ENCODE assay signal across 24 cellular contexts in the genomic region with DNA sequence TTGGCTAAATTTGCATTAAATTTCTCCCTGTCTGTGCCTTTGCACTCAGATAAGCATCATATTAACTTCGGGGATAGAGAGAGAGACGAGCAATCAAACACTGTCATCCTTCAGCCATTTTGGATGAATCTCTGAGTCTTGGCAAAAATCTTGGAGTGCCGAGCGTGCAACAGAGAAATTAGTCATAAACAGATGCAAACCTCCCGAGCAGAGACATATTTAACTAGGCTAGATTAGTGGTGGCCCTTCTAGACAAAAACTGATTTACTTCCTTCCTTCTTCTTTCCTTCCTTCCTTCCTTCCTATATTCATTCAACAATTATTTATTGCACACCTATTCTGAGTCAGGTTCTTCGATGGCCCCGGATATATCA.
A peak's percentile ranks its signal among the peaks of the same experiment; 100 is the strongest.
DNase-seq lines count a peak whose midpoint lies in the region; TF ChIP-seq lines count a peak whose summit lies in the region.
"Had no signal": no experiment of that assay in that cellular context is flagged by ENCODE, and none has a peak within 500 bp of the region (broad histone marks: within the 10 kb centered on the region; RNA-seq: fewer than 3 reads in every experiment).

No MANE protein-coding gene starts in this region.

- no peak overlapping the region for H4K8ac ChIP-seq in neuronal stem cell (ENCODE audit: low read depth, low read length)

- H2BK15ac ChIP-seq in neuronal stem cell (ENCODE audit: low read length) = no peak overlapping the region

- H4K91ac ChIP-seq in neuronal stem cell (ENCODE audit: low read depth, low read length, poor library complexity) = no peak overlapping the region

- no peaks in the 10 kb centered on the region for H3K27me3 Mint-ChIP-seq in endodermal cell (ENCODE audit: insufficient read depth)
- peaks cover 2 to 7% (median 4%) of the 10 kb centered on the region in 3 donors for H3K27me3 Mint-ChIP-seq in immature natural killer cell (ENCODE audit: low read depth in 3 of 3)

- peak overlapping the region; percentile 37 for H2AFZ ChIP-seq in neuronal stem cell (ENCODE audit: low read length)

- no peak overlapping the region for H3K27ac ChIP-seq in BLaER1
- peak overlapping the region; percentile 94 for H3K27ac ChIP-seq in endodermal cell (ENCODE audit: low read depth, low read length)
- H3K27ac ChIP-seq in neuronal stem cell (replicated peaks; ENCODE audit: low read length) = no peak overlapping the region
- H3K27ac ChIP-seq: right atrium auricular region had no signal

- WGBS in endodermal cell (ENCODE audit: insufficient coverage in 1 of 2, insufficient read length in 1 of 2), 2 experiments = 93 to 96% methylated on average over 5 to 7 of the region's 7 CpGs
- no CpG with 5 or more reads among the region's 7 CpGs for WGBS in neuronal stem cell (ENCODE audit: extremely low coverage in 2 of 2, insufficient read length in 2 of 2, insufficient replicate concordance in 1 of 2), 2 donors

- H2BK5ac ChIP-seq in neuronal stem cell (ENCODE audit: low read length) = no peak overlapping the region

- H3K4me2 ChIP-seq in BLaER1 = peak overlapping the region; percentile 76
- no peak overlapping the region for H3K4me2 ChIP-seq in neuronal stem cell (ENCODE audit: insufficient read depth, low read length, poor library complexity, severe bottlenecking)
- H3K4me2 ChIP-seq: SK-N-SH had no signal

- no peak overlapping the region for H3K4me3 Mint-ChIP-seq in endodermal cell
- H3K4me3 Mint-ChIP-seq in immature natural killer cell = no peak overlapping the region
- H3K4me3 Mint-ChIP-seq: CD4-positive, alpha-beta T cell had no signal

- H3K4me1 Mint-ChIP-seq in endodermal cell (no peaks in the 10 kb centered on the region), immature natural killer cell (no peaks in the 10 kb centered on the region)
- H3K4me1 Mint-ChIP-seq: brain had no signal

- no peak for TF ChIP-seq CTCF in endodermal cell (conservative IDR thresholded peaks at IDR 0.05)

- H3K4me1 ChIP-seq in BLaER1 = peaks cover 73% of the 10 kb centered on the region
- H3K4me1 ChIP-seq in endodermal cell (ENCODE audit: control insufficient read depth, insufficient read depth, low read length) = no peaks in the 10 kb centered on the region
- H3K4me1 ChIP-seq in neuronal stem cell (ENCODE audit: control insufficient read depth in 2 of 2, insufficient read depth in 1 of 2, low read depth in 1 of 2, low read length in 2 of 2) = peaks cover 11 to 18% of the 10 kb centered on the region in 2 donors

- H3K14ac ChIP-seq in neuronal stem cell (ENCODE audit: low read length) = no peak overlapping the region

- DNase-seq in HCEC 1CT (peak; percentile 52), endodermal cell (no peak), neuronal stem cell (ENCODE audit: low spot score) (no peak), immature natural killer cell (no peak), dermis blood vessel endothelial cell (no peak), SKM-1 (lab: John Stamatoyannopoulos, UW; ENCODE audit: unreplicated experiment) (no peak), amygdala (lab: John Stamatoyannopoulos, UW) (no peak)
- DNase-seq: ACHN; activated CD4-positive, alpha-beta T cell treated with anti-CD3 and anti-CD28 coated beads for 4 hours; activated CD8-positive, alpha-beta memory T cell treated with anti-CD3 and anti-CD28 coated beads for 24 hours; activated gamma-delta T cell treated with Interleukin-2 at 50 U/mL for 16 hours; activated T-cell treated with anti-CD3 and anti-CD28 coated beads, Interleukin-2, amount 50 U/mL, for 1 hour; CD4-positive, alpha-beta T cell; mesendoderm; NCI-H1105 treated with DMSO at 0.1 percent for 48 hours; NCI-H2081; NCI-H345; NCI-H748 treated with DMSO at 0.1 percent for 48 hours; SK-N-SH; stimulated activated naive CD4-positive, alpha-beta T cell treated with Interleukin-2 at 50 U/mL for 16 hours had no signal

- H3K36me3 ChIP-seq in BLaER1 (no peaks in the 10 kb centered on the region), endodermal cell (ENCODE audit: control insufficient read depth, insufficient read depth, low read length) (no peaks in the 10 kb centered on the region), neuronal stem cell (replicated peaks in 1 of 2; ENCODE audit: control insufficient read depth in 2 of 2, insufficient read depth in 2 of 2, low read length in 2 of 2) (no peaks in the 10 kb centered on the region)
- H3K36me3 ChIP-seq: right atrium auricular region, thyroid gland had no signal

- H3K4ac ChIP-seq in neuronal stem cell (ENCODE audit: low read length) = no peak overlapping the region

- no peak overlapping the region for H2BK12ac ChIP-seq in neuronal stem cell (ENCODE audit: low read length)

- H3K36me3 Mint-ChIP-seq in endodermal cell (ENCODE audit: low read depth) = no peaks in the 10 kb centered on the region
- no peaks in the 10 kb centered on the region for H3K36me3 Mint-ChIP-seq in immature natural killer cell
- H3K36me3 Mint-ChIP-seq: brain had no signal

- H3K9me3 Mint-ChIP-seq in endodermal cell (no peaks in the 10 kb centered on the region), immature natural killer cell (no peaks in the 10 kb centered on the region)
- H3K9me3 Mint-ChIP-seq: brain; CD4-positive, alpha-beta T cell had no signal

- no peaks in the 10 kb centered on the region for H3K9me3 ChIP-seq in BLaER1
- no peaks in the 10 kb centered on the region for H3K9me3 ChIP-seq in endodermal cell (ENCODE audit: control insufficient read depth, low read length)
- no peaks in the 10 kb centered on the region for H3K9me3 ChIP-seq in neuronal stem cell (replicated peaks in 1 of 2; ENCODE audit: control insufficient read depth in 2 of 2, insufficient read depth in 1 of 2, low read depth in 1 of 2, low read length in 2 of 2)
- H3K9me3 ChIP-seq: right atrium auricular region, SK-N-SH, thyroid gland had no signal

- H3K4me3 ChIP-seq in BLaER1 (no peak overlapping the region), endodermal cell (ENCODE audit: low read length) (no peak overlapping the region), neuronal stem cell (ENCODE audit: low read length in 2 of 2) (no peak overlapping the region)
- H3K4me3 ChIP-seq: thyroid gland had no signal

- H3K27me3 ChIP-seq in BLaER1 = no peaks in the 10 kb centered on the region
- H3K27me3 ChIP-seq in endodermal cell (ENCODE audit: control insufficient read depth, insufficient read depth, low read length, poor library complexity, severe bottlenecking) = peaks cover 23% of the 10 kb centered on the region
- no peaks in the 10 kb centered on the region for H3K27me3 ChIP-seq in neuronal stem cell (ENCODE audit: control insufficient read depth in 3 of 3, insufficient read depth in 3 of 3, low read depth in 1 of 3, low read length in 3 of 3)
- H3K27me3 ChIP-seq: right atrium auricular region, thyroid gland had no signal

- no peak overlapping the region for H3K18ac ChIP-seq in neuronal stem cell (ENCODE audit: low read length)

- H3K23ac ChIP-seq in neuronal stem cell (ENCODE audit: low read depth, low read length, poor library complexity) = no peak overlapping the region

- H3K79me1 ChIP-seq in neuronal stem cell (ENCODE audit: low read depth, low read length) = no peaks in the 10 kb centered on the region

- H3K27ac Mint-ChIP-seq in endodermal cell = no peak overlapping the region
- H3K27ac Mint-ChIP-seq in immature natural killer cell = no peak overlapping the region
- H3K27ac Mint-ChIP-seq: CD4-positive, alpha-beta T cell had no signal

- no peak overlapping the region for H2BK120ac ChIP-seq in neuronal stem cell (ENCODE audit: low read depth, low read length)

- H4K20me1 ChIP-seq in BLaER1 = no peaks in the 10 kb centered on the region

- no peak overlapping the region for H2AK5ac ChIP-seq in neuronal stem cell (ENCODE audit: low read depth, low read length)

- no peak overlapping the region for H3K9ac ChIP-seq in BLaER1
- H3K9ac ChIP-seq in endodermal cell (ENCODE audit: extremely low read depth, low read length, poor library complexity, severe bottlenecking) = no peak overlapping the region
- no peak overlapping the region for H3K9ac ChIP-seq in neuronal stem cell (ENCODE audit: low read depth, low read length, poor library complexity)
- H3K9ac ChIP-seq: SK-N-SH had no signal
